In genomic region chr7:149599636-149600206, GRCh38 we compare ENCODE assay signal across 10 cellular contexts.
A peak's percentile ranks its signal among the peaks of the same experiment; 100 is the strongest.
DNase-seq lines count a peak whose midpoint lies in the region; ATAC-seq and TF ChIP-seq lines count a peak whose summit lies in the region.
"Had no signal": no experiment of that assay in that cellular context is flagged by ENCODE, and none has a peak within 500 bp of the region (broad histone marks: within the 10 kb centered on the region; RNA-seq: fewer than 3 reads in every experiment).

No MANE protein-coding gene starts in this region.

- peaks cover 74 to 96% (median 85%) of the 10 kb centered on the region in 11 experiments for H3K36me3 ChIP-seq in BLaER1 treated with 17β-estradiol and CSF1 and Interleukin-3, amounts not matched to agents 10 nM and 100 nM

- no peak overlapping the region for H3K4me3 ChIP-seq in BLaER1 treated with 17β-estradiol and CSF1 and Interleukin-3, amounts not matched to agents 10 nM and 100 nM

- no peaks in the 10 kb centered on the region; a peak in 1 of 22 replicates for H3K9me3 ChIP-seq in BLaER1 treated with 17β-estradiol and CSF1 and Interleukin-3, amounts not matched to agents 10 nM and 100 nM (replicated peaks in 1 of 11)

- peaks cover 13 to 88% (median 27%) of the 10 kb centered on the region in 11 experiments; a peak in 15 of 22 replicates for H4K20me1 ChIP-seq in BLaER1 treated with 17β-estradiol and CSF1 and Interleukin-3, amounts not matched to agents 10 nM and 100 nM

- H3K36me3 Mint-ChIP-seq in activated CD4-positive, alpha-beta memory T cell treated with anti-CD3 and anti-CD28 coated beads, Interleukin-2, amount 10 ng/mL, durations not matched to agents 7 days and 5 days (ENCODE audit: low read depth), result peaks cover 66% of the 10 kb centered on the region

- H3K27ac Mint-ChIP-seq in activated CD4-positive, alpha-beta memory T cell treated with anti-CD3 and anti-CD28 coated beads, Interleukin-2, amount 10 ng/mL, durations not matched to agents 7 days and 5 days, result peak overlapping the region; percentile 66

- CTCF ChIA-PET in activated CD4-positive, alpha-beta memory T cell treated with anti-CD3 and anti-CD28 coated beads, Interleukin-2, amount 10 ng/mL, durations not matched to agents 7 days and 5 days (lab: Charles Lee), result interaction anchor here (1.1 to 3.6 kb wide), 4 partner anchors 26 to 178 kb away, joined by 3 to 16 read pairs (median 4); no protein-coding TSS in a partner anchor

- no peak overlapping the region for H3K9ac ChIP-seq in BLaER1 treated with 17β-estradiol and CSF1 and Interleukin-3, amounts not matched to agents 10 nM and 100 nM

- H3K4me2 ChIP-seq in BLaER1 treated with 17β-estradiol and CSF1 and Interleukin-3, amounts not matched to agents 10 nM and 100 nM, result peak overlapping the region in 10 of 11 experiments; percentile 15 to 66 (median 32); a peak in 15 of 22 replicates

- peaks cover 21 to 31% (median 26%) of the 10 kb centered on the region in 10 experiments for H3K4me1 ChIP-seq in BLaER1 treated with 17β-estradiol and CSF1 and Interleukin-3, amounts not matched to agents 10 nM and 100 nM

- no peaks in the 10 kb centered on the region for H3K9me3 Mint-ChIP-seq in activated CD4-positive, alpha-beta memory T cell treated with anti-CD3 and anti-CD28 coated beads, Interleukin-2, amount 10 ng/mL, durations not matched to agents 7 days and 5 days

- H3K4me1 Mint-ChIP-seq in activated CD4-positive, alpha-beta memory T cell treated with anti-CD3 and anti-CD28 coated beads, Interleukin-2, amount 10 ng/mL, durations not matched to agents 7 days and 5 days, result peaks cover 30% of the 10 kb centered on the region

- POLR2A ChIA-PET in activated CD4-positive, alpha-beta memory T cell treated with anti-CD3 and anti-CD28 coated beads, Interleukin-2, amount 10 ng/mL, durations not matched to agents 7 days and 5 days (lab: Charles Lee), result interaction anchor here (1.2 kb wide), 1 partner anchor 24 kb away, joined by 6 read pairs; no protein-coding TSS in a partner anchor

- H3K27me3 ChIP-seq in BLaER1 treated with 17β-estradiol and CSF1 and Interleukin-3, amounts not matched to agents 10 nM and 100 nM, result no peaks in the 10 kb centered on the region

- H3K4me3 Mint-ChIP-seq in activated CD4-positive, alpha-beta memory T cell treated with anti-CD3 and anti-CD28 coated beads, Interleukin-2, amount 10 ng/mL, durations not matched to agents 7 days and 5 days, result peak overlapping the region; percentile 46

- ATAC-seq in GM18861 (IDR thresholded peaks at IDR 0.05; ENCODE audit: unreplicated experiment) (peak; percentile 48), HG03095 (IDR thresholded peaks at IDR 0.05; ENCODE audit: unreplicated experiment) (peak; percentile 32), SK-N-SH treated with all-trans-retinoic acid at 6 μM for 48 hours (no peak)

- H3K27ac ChIP-seq in BLaER1 treated with 17β-estradiol and CSF1 and Interleukin-3, amounts not matched to agents 10 nM and 100 nM, result no peak overlapping the region

- no peak for DNase-seq in activated CD4-positive, alpha-beta memory T cell treated with anti-CD3 and anti-CD28 coated beads, Interleukin-2, amount 10 ng/mL, durations not matched to agents 7 days and 5 days
- DNase-seq in dermis blood vessel endothelial cell, result no peak
- DNase-seq in islet precursor cell, result no peak
- DNase-seq in effector CD8-positive, alpha-beta T cell (lab: John Stamatoyannopoulos, UW), result no peak
- DNase-seq: DMS 273 treated with DMSO at 0.1 percent for 48 hours, NCI-H1092 had no signal

- peaks cover 22% of the 10 kb centered on the region for H3K27me3 Mint-ChIP-seq in activated CD4-positive, alpha-beta memory T cell treated with anti-CD3 and anti-CD28 coated beads, Interleukin-2, amount 10 ng/mL, durations not matched to agents 7 days and 5 days

TF ChIP-seq in SK-N-SH treated with all-trans-retinoic acid at 6 μM for 48 hours, 23 proteins besides CTCF, POLR2A, EP300 and RAD21:
- TF ChIP-seq TCF4 (CRISPR knock-in tag; IDR thresholded peaks at IDR 0.05; ENCODE audit: borderline replicate concordance), result no peak
- no peak for TF ChIP-seq SNAI2 (CRISPR knock-in tag; IDR thresholded peaks at IDR 0.05)
- TF ChIP-seq, protein P1, sequence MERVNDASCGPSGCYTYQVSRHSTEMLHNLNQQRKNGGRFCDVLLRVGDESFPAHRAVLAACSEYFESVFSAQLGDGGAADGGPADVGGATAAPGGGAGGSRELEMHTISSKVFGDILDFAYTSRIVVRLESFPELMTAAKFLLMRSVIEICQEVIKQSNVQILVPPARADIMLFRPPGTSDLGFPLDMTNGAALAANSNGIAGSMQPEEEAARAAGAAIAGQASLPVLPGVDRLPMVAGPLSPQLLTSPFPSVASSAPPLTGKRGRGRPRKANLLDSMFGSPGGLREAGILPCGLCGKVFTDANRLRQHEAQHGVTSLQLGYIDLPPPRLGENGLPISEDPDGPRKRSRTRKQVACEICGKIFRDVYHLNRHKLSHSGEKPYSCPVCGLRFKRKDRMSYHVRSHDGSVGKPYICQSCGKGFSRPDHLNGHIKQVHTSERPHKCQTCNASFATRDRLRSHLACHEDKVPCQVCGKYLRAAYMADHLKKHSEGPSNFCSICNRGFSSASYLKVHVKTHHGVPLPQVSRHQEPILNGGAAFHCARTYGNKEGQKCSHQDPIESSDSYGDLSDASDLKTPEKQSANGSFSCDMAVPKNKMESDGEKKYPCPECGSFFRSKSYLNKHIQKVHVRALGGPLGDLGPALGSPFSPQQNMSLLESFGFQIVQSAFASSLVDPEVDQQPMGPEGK (CRISPR knock-in tag; IDR thresholded peaks at IDR 0.05; ENCODE audit: borderline replicate concordance), result no peak
- TF ChIP-seq, protein P2, sequence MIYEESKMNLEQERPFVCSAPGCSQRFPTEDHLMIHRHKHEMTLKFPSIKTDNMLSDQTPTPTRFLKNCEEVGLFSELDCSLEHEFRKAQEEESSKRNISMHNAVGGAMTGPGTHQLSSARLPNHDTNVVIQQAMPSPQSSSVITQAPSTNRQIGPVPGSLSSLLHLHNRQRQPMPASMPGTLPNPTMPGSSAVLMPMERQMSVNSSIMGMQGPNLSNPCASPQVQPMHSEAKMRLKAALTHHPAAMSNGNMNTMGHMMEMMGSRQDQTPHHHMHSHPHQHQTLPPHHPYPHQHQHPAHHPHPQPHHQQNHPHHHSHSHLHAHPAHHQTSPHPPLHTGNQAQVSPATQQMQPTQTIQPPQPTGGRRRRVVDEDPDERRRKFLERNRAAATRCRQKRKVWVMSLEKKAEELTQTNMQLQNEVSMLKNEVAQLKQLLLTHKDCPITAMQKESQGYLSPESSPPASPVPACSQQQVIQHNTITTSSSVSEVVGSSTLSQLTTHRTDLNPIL (CRISPR knock-in tag; IDR thresholded peaks at IDR 0.05; ENCODE audit: low read depth), result no peak
- no peak for TF ChIP-seq OSR1 (CRISPR knock-in tag; IDR thresholded peaks at IDR 0.05)
- TF ChIP-seq, protein P3, sequence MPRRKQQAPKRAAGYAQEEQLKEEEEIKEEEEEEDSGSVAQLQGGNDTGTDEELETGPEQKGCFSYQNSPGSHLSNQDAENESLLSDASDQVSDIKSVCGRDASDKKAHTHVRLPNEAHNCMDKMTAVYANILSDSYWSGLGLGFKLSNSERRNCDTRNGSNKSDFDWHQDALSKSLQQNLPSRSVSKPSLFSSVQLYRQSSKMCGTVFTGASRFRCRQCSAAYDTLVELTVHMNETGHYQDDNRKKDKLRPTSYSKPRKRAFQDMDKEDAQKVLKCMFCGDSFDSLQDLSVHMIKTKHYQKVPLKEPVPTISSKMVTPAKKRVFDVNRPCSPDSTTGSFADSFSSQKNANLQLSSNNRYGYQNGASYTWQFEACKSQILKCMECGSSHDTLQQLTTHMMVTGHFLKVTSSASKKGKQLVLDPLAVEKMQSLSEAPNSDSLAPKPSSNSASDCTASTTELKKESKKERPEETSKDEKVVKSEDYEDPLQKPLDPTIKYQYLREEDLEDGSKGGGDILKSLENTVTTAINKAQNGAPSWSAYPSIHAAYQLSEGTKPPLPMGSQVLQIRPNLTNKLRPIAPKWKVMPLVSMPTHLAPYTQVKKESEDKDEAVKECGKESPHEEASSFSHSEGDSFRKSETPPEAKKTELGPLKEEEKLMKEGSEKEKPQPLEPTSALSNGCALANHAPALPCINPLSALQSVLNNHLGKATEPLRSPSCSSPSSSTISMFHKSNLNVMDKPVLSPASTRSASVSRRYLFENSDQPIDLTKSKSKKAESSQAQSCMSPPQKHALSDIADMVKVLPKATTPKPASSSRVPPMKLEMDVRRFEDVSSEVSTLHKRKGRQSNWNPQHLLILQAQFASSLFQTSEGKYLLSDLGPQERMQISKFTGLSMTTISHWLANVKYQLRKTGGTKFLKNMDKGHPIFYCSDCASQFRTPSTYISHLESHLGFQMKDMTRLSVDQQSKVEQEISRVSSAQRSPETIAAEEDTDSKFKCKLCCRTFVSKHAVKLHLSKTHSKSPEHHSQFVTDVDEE (CRISPR knock-in tag; IDR thresholded peaks at IDR 0.05), result no peak
- TF ChIP-seq BACH2 (CRISPR knock-in tag; IDR thresholded peaks at IDR 0.05; ENCODE audit: borderline replicate concordance), result no peak
- no peak for TF ChIP-seq GLIS3 (CRISPR knock-in tag; IDR thresholded peaks at IDR 0.05)
- TF ChIP-seq ZNF8 (CRISPR knock-in tag; IDR thresholded peaks at IDR 0.05), result no peak
- no peak for TF ChIP-seq PPARA (CRISPR knock-in tag; IDR thresholded peaks at IDR 0.05; ENCODE audit: borderline replicate concordance)
- TF ChIP-seq ZNF70 (CRISPR knock-in tag; IDR thresholded peaks at IDR 0.05), result no peak
- TF ChIP-seq TOX (CRISPR knock-in tag; IDR thresholded peaks at IDR 0.05; ENCODE audit: borderline replicate concordance), result no peak
- TF ChIP-seq ZNF565 (CRISPR knock-in tag; conservative IDR thresholded peaks at IDR 0.05; ENCODE audit: low read depth), result no peak
